ENCODE assay signal across 21 cellular contexts in the genomic region with DNA sequence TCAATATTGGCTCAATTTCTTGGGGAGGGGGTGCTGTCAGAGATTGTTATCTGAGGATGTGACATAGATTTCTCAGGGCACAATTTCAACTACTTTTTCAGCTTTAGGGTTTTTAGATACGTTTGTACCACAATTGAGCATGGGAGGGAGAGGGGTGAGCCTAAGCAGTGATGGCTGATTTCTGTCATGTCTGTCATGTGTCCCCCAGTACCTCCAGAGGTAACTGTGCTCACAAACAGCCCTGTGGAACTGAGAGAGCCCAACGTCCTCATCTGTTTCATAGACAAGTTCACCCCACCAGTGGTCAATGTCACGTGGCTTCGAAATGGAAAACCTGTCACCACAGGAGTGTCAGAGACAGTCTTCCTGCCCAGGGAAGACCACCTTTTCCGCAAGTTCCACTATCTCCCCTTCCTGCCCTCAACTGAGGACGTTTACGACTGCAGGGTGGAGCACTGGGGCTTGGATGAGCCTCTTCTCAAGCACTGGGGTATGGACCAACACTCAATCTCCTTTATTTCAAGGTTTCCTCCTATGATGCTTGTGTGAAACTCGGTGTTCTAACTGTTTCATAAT. TPM values are rescaled to one million over a fixed set of nuclear protein-coding genes. Genes with fewer than 3 reads are reported as not detected.
DNase-seq lines count a peak whose midpoint lies in the region; ATAC-seq, FAIRE-seq and TF ChIP-seq lines count a peak whose summit lies in the region.
"Had no signal": no experiment of that assay in that cellular context is flagged by ENCODE, and none has a peak within 500 bp of the region (broad histone marks: within the 10 kb centered on the region; RNA-seq: fewer than 3 reads in every experiment).

No MANE protein-coding gene starts in this region.

- no peak overlapping the region for H3K27ac Mint-ChIP-seq in activated naive CD8-positive, alpha-beta T cell treated with anti-CD3 and anti-CD28 coated beads, Interleukin-2, amount 50 U/mL, for 24 hours
- no peak overlapping the region for H3K27ac Mint-ChIP-seq in activated naive CD8-positive, alpha-beta T cell treated with anti-CD3 and anti-CD28 coated beads for 36 hours
- H3K27ac Mint-ChIP-seq in stimulated activated naive B cell treated with anti-CD40 and anti-IgM and Interleukin-4, amounts not matched to agents 10 μg/mL and 1 μg/mL and 100 μg/mL, for 72 hours = peak overlapping the region; percentile 100
- H3K27ac Mint-ChIP-seq: CD4-positive, alpha-beta T cell had no signal

- BruUV-seq in PC-9 (replicated peaks; lab: Mats Ljungman, UMichigan) = no TSS peak

- no peaks in the 10 kb centered on the region for H3K79me2 ChIP-seq in PC-9 (ENCODE audit: low read depth)

- CTCF ChIA-PET in PC-9 (lab: Charles Lee) = no interaction called here

- H3K4me3 ChIP-seq in bronchial epithelial cell (ENCODE audit: low read depth, low read length) (no peak overlapping the region), foreskin fibroblast (ENCODE audit: low read depth in 1 of 2, low read length in 2 of 2) (no peak overlapping the region), PC-9 (no peak overlapping the region)

- no peak overlapping the region for H2AFZ ChIP-seq in PC-9

- H3K4me3 Mint-ChIP-seq in activated naive CD8-positive, alpha-beta T cell treated with anti-CD3 and anti-CD28 coated beads, Interleukin-2, amount 50 U/mL, for 24 hours = peak overlapping the region; percentile 81
- no peak overlapping the region for H3K4me3 Mint-ChIP-seq in activated naive CD8-positive, alpha-beta T cell treated with anti-CD3 and anti-CD28 coated beads for 36 hours
- peak overlapping the region; percentile 88 to 97 for H3K4me3 Mint-ChIP-seq in stimulated activated naive B cell treated with anti-CD40 and anti-IgM and Interleukin-4, amounts not matched to agents 10 μg/mL and 1 μg/mL and 100 μg/mL, for 72 hours
- H3K4me3 Mint-ChIP-seq: CD4-positive, alpha-beta T cell had no signal

- TF ChIP-seq CTCF in bronchial epithelial cell (IDR thresholded peaks at IDR 0.05; ENCODE audit: insufficient read depth, low read length, severe bottlenecking) = no peak
- no peak for TF ChIP-seq CTCF in foreskin fibroblast (IDR thresholded peaks at IDR 0.05; ENCODE audit: low read depth, low read length)
- TF ChIP-seq CTCF in PC-9 (conservative IDR thresholded peaks at IDR 0.05) = no peak

- peaks cover 29% of the 10 kb centered on the region for H3K4me1 Mint-ChIP-seq in activated naive CD8-positive, alpha-beta T cell treated with anti-CD3 and anti-CD28 coated beads, Interleukin-2, amount 50 U/mL, for 24 hours
- H3K4me1 Mint-ChIP-seq in activated naive CD8-positive, alpha-beta T cell treated with anti-CD3 and anti-CD28 coated beads for 36 hours = peaks cover 10% of the 10 kb centered on the region
- peaks cover 47 to 68% of the 10 kb centered on the region in 2 donors for H3K4me1 Mint-ChIP-seq in stimulated activated naive B cell treated with anti-CD40 and anti-IgM and Interleukin-4, amounts not matched to agents 10 μg/mL and 1 μg/mL and 100 μg/mL, for 72 hours

- H3K36me3 ChIP-seq in bronchial epithelial cell (ENCODE audit: control insufficient read depth, insufficient read depth, low read length) (no peaks in the 10 kb centered on the region), PC-9 (ENCODE audit: low read depth) (no peaks in the 10 kb centered on the region)

- intact Hi-C loops in PC-9 (cut with micrococcal nuclease; ENCODE audit: unreplicated experiment) = no loop called here
- intact Hi-C loops in posterior vena cava (cut with DNase I) = no loop called here

- FAIRE-seq in bronchial epithelial cell (lab: Jason Lieb, UNC) = peak; percentile 62

- DNase-seq in activated naive CD8-positive, alpha-beta T cell treated with anti-CD3 and anti-CD28 coated beads, Interleukin-2, amount 50 U/mL, for 24 hours = no peak
- DNase-seq in activated naive CD8-positive, alpha-beta T cell treated with anti-CD3 and anti-CD28 coated beads for 36 hours = no peak
- DNase-seq in bronchial epithelial cell (ENCODE audit: low read depth) (no peak), foreskin fibroblast (no peak), PC-9 (no peak), posterior vena cava (ENCODE audit: low spot score) (no peak)
- DNase-seq in stimulated activated naive B cell treated with anti-CD40 and anti-IgM and Interleukin-4, amounts not matched to agents 10 μg/mL and 1 μg/mL and 100 μg/mL, for 72 hours = no peak
- DNase-seq: 8988T; Calu3; CD4-positive, alpha-beta T cell; GOT3; NCI-H1436 treated with DMSO at 0.1 percent for 48 hours; NCI-H2081 treated with DMSO at 0.1 percent for 48 hours; NCI-H226; NCI-H526; Right ventricle myocardium superior; SK-N-SH had no signal

- no peak overlapping the region for H3K27ac ChIP-seq in PC-9

- H3F3A ChIP-seq in PC-9 (ENCODE audit: insufficient read depth, low read depth) = no peaks in the 10 kb centered on the region

- H3K4me2 ChIP-seq in PC-9 = no peak overlapping the region
- H3K4me2 ChIP-seq: SK-N-SH had no signal

- H3K9me3 ChIP-seq in PC-9 (ENCODE audit: insufficient read depth, low read depth) = no peaks in the 10 kb centered on the region
- H3K9me3 ChIP-seq: SK-N-SH had no signal

- H3K9me2 ChIP-seq in PC-9 (ENCODE audit: insufficient read depth) = no peaks in the 10 kb centered on the region; the same call in 1 of the 2 replicates
- H3K9me2 ChIP-seq: SK-N-SH had no signal

- no peaks in the 10 kb centered on the region for H3K27me3 ChIP-seq in bronchial epithelial cell (ENCODE audit: control insufficient read depth, insufficient read depth, low read length)
- peaks cover 37% of the 10 kb centered on the region for H3K27me3 ChIP-seq in PC-9 (ENCODE audit: insufficient read depth, low read depth)

- peak; percentile 23 for TF ChIP-seq POLR2A in GM18526 (IDR thresholded peaks at IDR 0.05; ENCODE audit: extremely low read depth, insufficient read length)

- H4K20me1 ChIP-seq in PC-9 (ENCODE audit: insufficient read depth) = no peaks in the 10 kb centered on the region

- no peaks in the 10 kb centered on the region for H3K9me3 Mint-ChIP-seq in activated naive CD8-positive, alpha-beta T cell treated with anti-CD3 and anti-CD28 coated beads, Interleukin-2, amount 50 U/mL, for 24 hours
- H3K9me3 Mint-ChIP-seq in activated naive CD8-positive, alpha-beta T cell treated with anti-CD3 and anti-CD28 coated beads for 36 hours = no peaks in the 10 kb centered on the region
- H3K9me3 Mint-ChIP-seq in stimulated activated naive B cell treated with anti-CD40 and anti-IgM and Interleukin-4, amounts not matched to agents 10 μg/mL and 1 μg/mL and 100 μg/mL, for 72 hours = peaks cover 4 to 5% of the 10 kb centered on the region in 2 donors
- H3K9me3 Mint-ChIP-seq: CD4-positive, alpha-beta T cell had no signal

- H3K27me3 Mint-ChIP-seq in activated naive CD8-positive, alpha-beta T cell treated with anti-CD3 and anti-CD28 coated beads, Interleukin-2, amount 50 U/mL, for 24 hours = peaks cover 26% of the 10 kb centered on the region
- H3K27me3 Mint-ChIP-seq in activated naive CD8-positive, alpha-beta T cell treated with anti-CD3 and anti-CD28 coated beads for 36 hours = peaks cover 30% of the 10 kb centered on the region
- H3K27me3 Mint-ChIP-seq in stimulated activated naive B cell treated with anti-CD40 and anti-IgM and Interleukin-4, amounts not matched to agents 10 μg/mL and 1 μg/mL and 100 μg/mL, for 72 hours = no peaks in the 10 kb centered on the region

- ATAC-seq in activated naive CD8-positive, alpha-beta T cell treated with anti-CD3 and anti-CD28 coated beads, Interleukin-2, amount 50 U/mL, for 24 hours = no peak
- no peak for ATAC-seq in stimulated activated naive B cell treated with anti-CD40 and anti-IgM and Interleukin-4, amounts not matched to agents 10 μg/mL and 1 μg/mL and 100 μg/mL, for 72 hours (replicated peaks)
- ATAC-seq: Panc1 had no signal

- POLR2A ChIA-PET in PC-9 (lab: Charles Lee; ENCODE audit: unreplicated experiment) = no interaction called here

- no peaks in the 10 kb centered on the region for H3K4me1 ChIP-seq in PC-9 (replicated peaks; ENCODE audit: insufficient read depth)

- H3K36me3 Mint-ChIP-seq in activated naive CD8-positive, alpha-beta T cell treated with anti-CD3 and anti-CD28 coated beads, Interleukin-2, amount 50 U/mL, for 24 hours (ENCODE audit: low read depth) = peaks cover 13% of the 10 kb centered on the region
- no peaks in the 10 kb centered on the region for H3K36me3 Mint-ChIP-seq in activated naive CD8-positive, alpha-beta T cell treated with anti-CD3 and anti-CD28 coated beads for 36 hours
- H3K36me3 Mint-ChIP-seq in stimulated activated naive B cell treated with anti-CD40 and anti-IgM and Interleukin-4, amounts not matched to agents 10 μg/mL and 1 μg/mL and 100 μg/mL, for 72 hours = peaks cover 60 to 70% of the 10 kb centered on the region in 2 donors

RNA-seq across cellular contexts. Expression of gene HLA-DRA, which starts 3.4 kb away (rescaled TPM):
- total RNA-seq in activated naive CD8-positive, alpha-beta T cell treated with anti-CD3 and anti-CD28 coated beads for 36 hours = 10 to 100 TPM in 1 of 2 experiments, 1 to 10 TPM in 1; 9.8 to 12.2 TPM
- total RNA-seq in bronchial epithelial cell (0.13 TPM in 1 of 2 replicates, not detected in the other), PC-9 (2021) (not detected in 2 replicates), posterior vena cava (100 to 1,000 TPM; 101 to 225 TPM)
- total RNA-seq: G401 had no signal

RNA-seq across cellular contexts. Expression of gene BTNL2, which starts 36.1 kb away (rescaled TPM):
- total RNA-seq in activated naive CD8-positive, alpha-beta T cell treated with anti-CD3 and anti-CD28 coated beads for 36 hours = not detected
- 0.13 and 0.26 TPM in 2 replicates for total RNA-seq in bronchial epithelial cell
- not detected in 2 replicates for total RNA-seq in PC-9 (2021)
- not detected for total RNA-seq in posterior vena cava
- total RNA-seq: Calu3; CD4-positive, alpha-beta T cell; G401; HT1080; Right ventricle myocardium superior had no signal
